ENCODE assay signal across 1 cellular context in genomic region chr13:73933795-73934194, GRCh38.
TF ChIP-seq lines count a peak whose summit lies in the region.

No MANE protein-coding gene starts in this region.

TF ChIP-seq in IMR-90, 13 proteins besides CTCF, POLR2A, EP300 and RAD21 (continued from another document):
- no peak for TF ChIP-seq NFE2L2 (IDR thresholded peaks at IDR 0.05; ENCODE audit: low read depth, low read length)
- no peak for TF ChIP-seq ELK1 (IDR thresholded peaks at IDR 0.05; ENCODE audit: borderline replicate concordance, low read depth, low read length)
- no peak for TF ChIP-seq CEBPB (IDR thresholded peaks at IDR 0.05; ENCODE audit: low read depth, low read length)
- no peak for TF ChIP-seq CHD1 (IDR thresholded peaks at IDR 0.05; ENCODE audit: low read depth, low read length)
